In the genomic region with DNA sequence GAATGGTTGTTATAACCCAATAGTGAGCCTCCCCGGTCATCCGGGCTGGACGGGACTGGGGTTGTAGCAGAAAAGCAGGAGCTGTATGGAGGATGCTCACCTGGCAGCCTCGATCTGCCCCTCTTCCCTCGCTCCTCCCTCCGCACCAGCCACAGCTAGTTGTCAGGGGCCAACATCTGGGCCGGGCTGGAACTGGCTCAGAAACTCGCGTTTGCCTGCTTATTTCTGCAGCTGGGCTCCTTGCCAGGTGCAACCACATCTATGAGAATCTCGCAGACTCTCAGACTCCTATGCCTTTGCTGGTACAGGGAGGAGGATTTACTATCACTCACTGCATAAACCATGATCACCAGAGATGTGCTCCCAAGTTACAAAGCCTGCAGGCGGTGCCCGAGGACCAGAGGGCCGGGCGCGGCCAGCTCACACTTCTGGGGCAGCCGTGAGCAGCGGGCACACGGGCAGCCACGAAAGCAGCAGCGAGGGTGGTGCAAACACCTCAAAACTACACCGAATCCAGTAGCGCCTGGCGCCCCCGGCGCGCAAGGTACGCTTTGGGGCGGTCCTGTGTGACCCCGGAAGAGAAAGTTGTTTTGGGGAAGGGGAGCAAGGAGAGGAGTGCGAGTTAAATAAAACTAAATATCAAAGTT, we compare ENCODE assay signal across 8 cellular contexts. TPM values are rescaled to one million over a fixed set of nuclear protein-coding genes. Genes with fewer than 3 reads are reported as not detected.
DNase-seq lines count a peak whose midpoint lies in the region; ATAC-seq and TF ChIP-seq lines count a peak whose summit lies in the region.

No MANE protein-coding gene starts in this region.

- H3K4me1 ChIP-seq in BE2C, result no peaks in the 10 kb centered on the region
- peaks cover 7% of the 10 kb centered on the region for H3K4me1 ChIP-seq in endodermal cell (ENCODE audit: control insufficient read depth, insufficient read depth, low read length)

- H3K27ac Mint-ChIP-seq in activated CD8-positive, alpha-beta T cell treated with anti-CD3 and anti-CD28 coated beads, Interleukin-2, amount 10 ng/mL, durations not matched to agents 7 days and 5 days, result peak overlapping the region; percentile 86
- H3K27ac Mint-ChIP-seq in endodermal cell (peak overlapping the region; percentile 96), mesothelial cell of epicardium (peak overlapping the region; percentile 97)

- WGBS in endodermal cell (ENCODE audit: insufficient coverage in 1 of 2, insufficient read length in 1 of 2), 2 experiments, result 0% methylated on average over 30 of the region's 30 CpGs; no CpG with 5 or more reads in 1 of the 2 experiments

- peak overlapping the region; percentile 98 for H3K4me3 Mint-ChIP-seq in activated CD8-positive, alpha-beta T cell treated with anti-CD3 and anti-CD28 coated beads, Interleukin-2, amount 10 ng/mL, durations not matched to agents 7 days and 5 days
- peak overlapping the region; percentile 93 for H3K4me3 Mint-ChIP-seq in endodermal cell
- peak overlapping the region; percentile 93 for H3K4me3 Mint-ChIP-seq in mesothelial cell of epicardium

- peaks cover 3% of the 10 kb centered on the region for H3K36me3 Mint-ChIP-seq in activated CD8-positive, alpha-beta T cell treated with anti-CD3 and anti-CD28 coated beads, Interleukin-2, amount 10 ng/mL, durations not matched to agents 7 days and 5 days (ENCODE audit: low read depth)
- H3K36me3 Mint-ChIP-seq in endodermal cell (ENCODE audit: low read depth), result no peaks in the 10 kb centered on the region
- peaks cover 6% of the 10 kb centered on the region for H3K36me3 Mint-ChIP-seq in mesothelial cell of epicardium

- CTCF ChIA-PET in activated CD8-positive, alpha-beta T cell treated with anti-CD3 and anti-CD28 coated beads, Interleukin-2, amount 10 ng/mL, durations not matched to agents 7 days and 5 days (lab: Charles Lee), result interaction anchor here (1.3 to 6.0 kb wide), 5 partner anchors 52 to 162 kb away, joined by 3 to 31 read pairs (median 10); no protein-coding TSS in a partner anchor

- H3K9me3 ChIP-seq in BE2C, result no peaks in the 10 kb centered on the region
- H3K9me3 ChIP-seq in endodermal cell (ENCODE audit: control insufficient read depth, low read length), result peaks cover 4% of the 10 kb centered on the region

- no peaks in the 10 kb centered on the region for H3K9me3 Mint-ChIP-seq in activated CD8-positive, alpha-beta T cell treated with anti-CD3 and anti-CD28 coated beads, Interleukin-2, amount 10 ng/mL, durations not matched to agents 7 days and 5 days (ENCODE audit: insufficient read depth)
- H3K9me3 Mint-ChIP-seq in endodermal cell (no peaks in the 10 kb centered on the region), mesothelial cell of epicardium (peaks cover 11% of the 10 kb centered on the region)

- no peak overlapping the region for H3K27ac ChIP-seq in endodermal cell (ENCODE audit: low read depth, low read length)

- H3K9ac ChIP-seq in endodermal cell (ENCODE audit: extremely low read depth, low read length, poor library complexity, severe bottlenecking), result peak overlapping the region; percentile 70

- H3K4me1 Mint-ChIP-seq in activated CD8-positive, alpha-beta T cell treated with anti-CD3 and anti-CD28 coated beads, Interleukin-2, amount 10 ng/mL, durations not matched to agents 7 days and 5 days (ENCODE audit: low read depth), result peaks cover 27% of the 10 kb centered on the region
- peaks cover 19% of the 10 kb centered on the region for H3K4me1 Mint-ChIP-seq in endodermal cell
- peaks cover 38% of the 10 kb centered on the region for H3K4me1 Mint-ChIP-seq in mesothelial cell of epicardium

- no peaks in the 10 kb centered on the region for H3K36me3 ChIP-seq in BE2C
- no peaks in the 10 kb centered on the region for H3K36me3 ChIP-seq in endodermal cell (ENCODE audit: control insufficient read depth, insufficient read depth, low read length)

- TF ChIP-seq CTCF in BE2C (IDR thresholded peaks at IDR 0.05; ENCODE audit: low read depth, low read length) (0 out of 2 replicates have a peak, but pooled peaks have one; percentile 9), endodermal cell (conservative IDR thresholded peaks at IDR 0.05) (peak; percentile 57), mesothelial cell of epicardium (IDR thresholded peaks at IDR 0.05; ENCODE audit: unreplicated experiment) (no peak)

- peak; percentile 69 for ATAC-seq in GM18907 (IDR thresholded peaks at IDR 0.05; ENCODE audit: unreplicated experiment)
- ATAC-seq in HG03103 (IDR thresholded peaks at IDR 0.05; ENCODE audit: low read depth, unreplicated experiment), result peak; percentile 33
- ATAC-seq in activated CD8-positive, alpha-beta T cell treated with anti-CD3 and anti-CD28 coated beads, Interleukin-2, amount 10 ng/mL, durations not matched to agents 7 days and 5 days, result peak; percentile 61

- peaks cover 45% of the 10 kb centered on the region for H3K27me3 Mint-ChIP-seq in activated CD8-positive, alpha-beta T cell treated with anti-CD3 and anti-CD28 coated beads, Interleukin-2, amount 10 ng/mL, durations not matched to agents 7 days and 5 days (ENCODE audit: low read depth)
- H3K27me3 Mint-ChIP-seq in endodermal cell (ENCODE audit: insufficient read depth) (peaks cover 31% of the 10 kb centered on the region), mesothelial cell of epicardium (ENCODE audit: low read depth) (no peaks in the 10 kb centered on the region)

- H3K4me3 ChIP-seq in BE2C (ENCODE audit: low read depth, low read length), result peak overlapping the region; percentile 90
- peak overlapping the region; percentile 93 for H3K4me3 ChIP-seq in endodermal cell (ENCODE audit: low read length)

- DNase-seq in BE2C (peak; percentile 46), NCI-H524 (lab: John Stamatoyannopoulos, UW) (peak; percentile 64 to 71), endodermal cell (peak; percentile 86), mesothelial cell of epicardium (ENCODE audit: low spot score in 2 of 2, unreplicated experiment in 2 of 2) (peak in 1 of 2 experiments; percentile 74)
- peak; percentile 67 for DNase-seq in activated CD8-positive, alpha-beta T cell treated with anti-CD3 and anti-CD28 coated beads, Interleukin-2, amount 10 ng/mL, durations not matched to agents 7 days and 5 days
- DNase-seq in stimulated activated CD8-positive, alpha-beta memory T cell treated with anti-CD3 and anti-CD28 coated beads, Interleukin-4, amount 100 ng/mL, for 48 hours, result peak; percentile 70

- POLR2A ChIA-PET in activated CD8-positive, alpha-beta T cell treated with anti-CD3 and anti-CD28 coated beads, Interleukin-2, amount 10 ng/mL, durations not matched to agents 7 days and 5 days (lab: Charles Lee), result no interaction called here

- H3K27me3 ChIP-seq in BE2C (peaks cover 26% of the 10 kb centered on the region), endodermal cell (ENCODE audit: control insufficient read depth, insufficient read depth, low read length, poor library complexity, severe bottlenecking) (peaks cover 26% of the 10 kb centered on the region)

RNA-seq across cellular contexts. Expression of a gene that starts 0.6 kb away (rescaled TPM):
- polyA plus RNA-seq in BE2C (2012; ENCODE audit: insufficient read depth, insufficient read length, low read depth), result 0.37 TPM
- 1 to 10 TPM; 3.6 to 4.2 TPM for total RNA-seq in activated CD8-positive, alpha-beta T cell treated with anti-CD3 and anti-CD28 coated beads, Interleukin-2, amount 10 ng/mL, durations not matched to agents 7 days and 5 days
- total RNA-seq in endodermal cell, result 10 to 100 TPM; 14.1 to 15.3 TPM
- 12.7 TPM for polyA plus RNA-seq in endodermal cell (2013, experiment 1 of 2)
- polyA plus RNA-seq in endodermal cell (2013, experiment 2 of 2), result 8.8 TPM
- 26.1 to 30.4 TPM (median 27.0 TPM) in 3 replicates for total RNA-seq in mesothelial cell of epicardium
